1 cellular context compared by ENCODE assay signal in the genomic region with DNA sequence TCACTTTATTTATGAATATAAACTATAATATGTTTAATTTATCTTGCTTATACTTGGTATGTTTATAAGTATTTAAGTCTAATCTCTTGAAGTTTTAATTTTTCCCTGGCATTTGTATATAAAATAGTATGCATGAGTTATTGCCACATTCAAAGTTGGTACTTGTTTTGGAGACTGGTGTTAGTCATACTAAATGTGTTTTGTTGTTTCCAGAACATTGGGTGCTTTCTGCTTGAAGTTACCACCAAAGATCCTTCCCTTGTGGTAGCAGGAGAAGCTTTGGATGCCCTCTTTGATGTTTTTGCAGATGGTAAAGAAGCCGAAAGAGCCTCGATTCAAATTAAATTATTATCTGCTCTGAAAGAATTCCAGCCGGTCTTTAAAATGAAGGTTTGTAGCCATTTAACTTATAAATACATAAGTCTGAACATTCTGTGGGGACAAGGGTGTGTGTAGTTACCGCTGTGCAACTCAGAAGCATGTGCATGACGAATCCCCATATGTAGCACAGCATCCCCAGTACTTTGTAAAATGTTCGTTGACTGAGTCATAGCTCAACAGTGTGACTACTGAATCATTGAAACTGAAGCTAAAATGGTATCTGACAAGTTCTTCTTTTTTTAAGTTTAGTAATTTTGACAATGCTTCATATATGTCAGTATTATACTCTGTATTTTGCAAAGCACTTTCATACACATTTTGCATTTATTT.
TF ChIP-seq lines count a peak whose summit lies in the region.

No MANE protein-coding gene starts in this region.

TF ChIP-seq in HepG2, 621 proteins besides CTCF, POLR2A, EP300 and RAD21 (continued from another document):
- TF ChIP-seq, protein P1, sequence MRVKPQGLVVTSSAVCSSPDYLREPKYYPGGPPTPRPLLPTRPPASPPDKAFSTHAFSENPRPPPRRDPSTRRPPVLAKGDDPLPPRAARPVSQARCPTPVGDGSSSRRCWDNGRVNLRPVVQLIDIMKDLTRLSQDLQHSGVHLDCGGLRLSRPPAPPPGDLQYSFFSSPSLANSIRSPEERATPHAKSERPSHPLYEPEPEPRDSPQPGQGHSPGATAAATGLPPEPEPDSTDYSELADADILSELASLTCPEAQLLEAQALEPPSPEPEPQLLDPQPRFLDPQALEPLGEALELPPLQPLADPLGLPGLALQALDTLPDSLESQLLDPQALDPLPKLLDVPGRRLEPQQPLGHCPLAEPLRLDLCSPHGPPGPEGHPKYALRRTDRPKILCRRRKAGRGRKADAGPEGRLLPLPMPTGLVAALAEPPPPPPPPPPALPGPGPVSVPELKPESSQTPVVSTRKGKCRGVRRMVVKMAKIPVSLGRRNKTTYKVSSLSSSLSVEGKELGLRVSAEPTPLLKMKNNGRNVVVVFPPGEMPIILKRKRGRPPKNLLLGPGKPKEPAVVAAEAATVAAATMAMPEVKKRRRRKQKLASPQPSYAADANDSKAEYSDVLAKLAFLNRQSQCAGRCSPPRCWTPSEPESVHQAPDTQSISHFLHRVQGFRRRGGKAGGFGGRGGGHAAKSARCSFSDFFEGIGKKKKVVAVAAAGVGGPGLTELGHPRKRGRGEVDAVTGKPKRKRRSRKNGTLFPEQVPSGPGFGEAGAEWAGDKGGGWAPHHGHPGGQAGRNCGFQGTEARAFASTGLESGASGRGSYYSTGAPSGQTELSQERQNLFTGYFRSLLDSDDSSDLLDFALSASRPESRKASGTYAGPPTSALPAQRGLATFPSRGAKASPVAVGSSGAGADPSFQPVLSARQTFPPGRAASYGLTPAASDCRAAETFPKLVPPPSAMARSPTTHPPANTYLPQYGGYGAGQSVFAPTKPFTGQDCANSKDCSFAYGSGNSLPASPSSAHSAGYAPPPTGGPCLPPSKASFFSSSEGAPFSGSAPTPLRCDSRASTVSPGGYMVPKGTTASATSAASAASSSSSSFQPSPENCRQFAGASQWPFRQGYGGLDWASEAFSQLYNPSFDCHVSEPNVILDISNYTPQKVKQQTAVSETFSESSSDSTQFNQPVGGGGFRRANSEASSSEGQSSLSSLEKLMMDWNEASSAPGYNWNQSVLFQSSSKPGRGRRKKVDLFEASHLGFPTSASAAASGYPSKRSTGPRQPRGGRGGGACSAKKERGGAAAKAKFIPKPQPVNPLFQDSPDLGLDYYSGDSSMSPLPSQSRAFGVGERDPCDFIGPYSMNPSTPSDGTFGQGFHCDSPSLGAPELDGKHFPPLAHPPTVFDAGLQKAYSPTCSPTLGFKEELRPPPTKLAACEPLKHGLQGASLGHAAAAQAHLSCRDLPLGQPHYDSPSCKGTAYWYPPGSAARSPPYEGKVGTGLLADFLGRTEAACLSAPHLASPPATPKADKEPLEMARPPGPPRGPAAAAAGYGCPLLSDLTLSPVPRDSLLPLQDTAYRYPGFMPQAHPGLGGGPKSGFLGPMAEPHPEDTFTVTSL (CRISPR knock-in tag; IDR thresholded peaks at IDR 0.05; ENCODE audit: borderline replicate concordance), result no peak
